ENCODE assay signal across 8 cellular contexts in genomic region chr6:33248643-33248931, GRCh38. TPM values are rescaled to one million over a fixed set of nuclear protein-coding genes. Genes with fewer than 3 reads are reported as not detected.
DNase-seq lines count a peak whose midpoint lies in the region; ATAC-seq and TF ChIP-seq lines count a peak whose summit lies in the region.

No MANE protein-coding gene starts in this region.

- 0% methylated on average over 18 of the region's 18 CpGs for whole genome bisulfite sequencing in prostate gland

- peak; percentile 8 for ATAC-seq in activated CD8-positive, alpha-beta memory T cell treated with anti-CD3 and anti-CD28 coated beads, Interleukin-2, amount 10 ng/mL, durations not matched to agents 7 days and 5 days
- peak; percentile 4 for ATAC-seq in activated B cell treated with CpG ODN at 0.5 μM for 24 hours (ENCODE audit: low read depth)

- peaks cover 21% of the 10 kb centered on the region for H3K36me3 Mint-ChIP-seq in activated CD8-positive, alpha-beta memory T cell treated with anti-CD3 and anti-CD28 coated beads, Interleukin-2, amount 10 ng/mL, durations not matched to agents 7 days and 5 days
- H3K36me3 Mint-ChIP-seq in activated B cell treated with CpG ODN at 0.5 μM for 24 hours (ENCODE audit: low read depth) = peaks cover 24% of the 10 kb centered on the region
- H3K36me3 Mint-ChIP-seq in glutamatergic neuron (ENCODE audit: unreplicated experiment) = no peaks in the 10 kb centered on the region

- H3K9me3 ChIP-seq in HUES6 (ENCODE audit: control insufficient read depth, insufficient read depth, low read depth, low read length) (no peaks in the 10 kb centered on the region), prostate gland (no peaks in the 10 kb centered on the region)

- POLR2A ChIA-PET in activated B cell treated with CpG ODN at 0.5 μM for 24 hours (lab: Charles Lee) = interaction anchor here (0.6 to 5.5 kb wide), 27 partner anchors 10 to 1059 kb away, joined by 3 to 55 read pairs (median 10); partner anchors contain the start of genes B3GALT4, HLA-DPA1, HLA-DPB1 and HSD17B8

- H3K27ac Mint-ChIP-seq in activated CD8-positive, alpha-beta memory T cell treated with anti-CD3 and anti-CD28 coated beads, Interleukin-2, amount 10 ng/mL, durations not matched to agents 7 days and 5 days = peak overlapping the region; percentile 94
- peak overlapping the region; percentile 91 for H3K27ac Mint-ChIP-seq in activated B cell treated with CpG ODN at 0.5 μM for 24 hours
- peak overlapping the region; percentile 79 for H3K27ac Mint-ChIP-seq in glutamatergic neuron (ENCODE audit: unreplicated experiment)

- peak overlapping the region; percentile 21 for H3K9ac ChIP-seq in HUES6 (ENCODE audit: low read length)

- intact Hi-C loops in activated B cell treated with CpG ODN at 0.5 μM for 24 hours (cut with micrococcal nuclease) (loop anchor here (1.0 to 2.0 kb wide), 8 partner anchors 40 to 364 kb away; partner anchors contain the start of genes PFDN6 and WDR46), prostate gland (cut with DNase I) (loop anchor here (1.0 to 10.0 kb wide), 4 partner anchors 48 to 234 kb away; partner anchors contain the start of genes RXRB and SLC39A7)

- H3K27me3 Mint-ChIP-seq in activated CD8-positive, alpha-beta memory T cell treated with anti-CD3 and anti-CD28 coated beads, Interleukin-2, amount 10 ng/mL, durations not matched to agents 7 days and 5 days = peaks cover 11% of the 10 kb centered on the region
- H3K27me3 Mint-ChIP-seq in activated B cell treated with CpG ODN at 0.5 μM for 24 hours (no peaks in the 10 kb centered on the region), glutamatergic neuron (ENCODE audit: unreplicated experiment) (peaks cover 10% of the 10 kb centered on the region)

- peak overlapping the region; percentile 75 for H3K4me3 ChIP-seq in HUES6 (ENCODE audit: low read depth, low read length)
- peak overlapping the region; percentile 41 to 44 for H3K4me3 ChIP-seq in prostate gland

- no peak for TF ChIP-seq POLR2A in prostate gland (IDR thresholded peaks at IDR 0.05)

- peak overlapping the region; percentile 90 for H3K4me3 Mint-ChIP-seq in activated CD8-positive, alpha-beta memory T cell treated with anti-CD3 and anti-CD28 coated beads, Interleukin-2, amount 10 ng/mL, durations not matched to agents 7 days and 5 days
- H3K4me3 Mint-ChIP-seq in activated B cell treated with CpG ODN at 0.5 μM for 24 hours (peak overlapping the region; percentile 91), glutamatergic neuron (ENCODE audit: unreplicated experiment) (peak overlapping the region; percentile 97)

- H3K27me3 ChIP-seq in HUES6 (ENCODE audit: control insufficient read depth, insufficient read depth, low read length) = peaks cover 28% of the 10 kb centered on the region
- no peaks in the 10 kb centered on the region for H3K27me3 ChIP-seq in prostate gland (replicated peaks; ENCODE audit: insufficient read depth)

- TF ChIP-seq CTCF in activated B cell treated with CpG ODN at 0.5 μM for 24 hours (IDR thresholded peaks at IDR 0.05) (no peak), glutamatergic neuron (IDR thresholded peaks at IDR 0.05; ENCODE audit: partially characterized antibody, unreplicated experiment) (peak; percentile 68), prostate gland (IDR thresholded peaks at IDR 0.05) (no peak)

- CTCF ChIA-PET in activated CD8-positive, alpha-beta memory T cell treated with anti-CD3 and anti-CD28 coated beads, Interleukin-2, amount 10 ng/mL, durations not matched to agents 7 days and 5 days (lab: Charles Lee) = interaction anchor here (0.8 to 6.2 kb wide), 44 partner anchors 8 to 410 kb away, joined by 3 to 108 read pairs (median 6); partner anchors contain the start of genes B3GALT4, HLA-DMA, HLA-DPA1 and HLA-DPB1
- CTCF ChIA-PET in activated B cell treated with CpG ODN at 0.5 μM for 24 hours (lab: Charles Lee) = interaction anchor here (0.8 to 2.5 kb wide), 30 partner anchors 20 to 354 kb away, joined by 3 to 29 read pairs (median 5); partner anchors contain the start of genes B3GALT4, RING1, RPS18 and VPS52

- H3K36me3 ChIP-seq in HUES6 (ENCODE audit: control insufficient read depth, insufficient read depth, low read length) (peaks cover 9% of the 10 kb centered on the region; the same call in 1 of the 2 replicates), prostate gland (no peaks in the 10 kb centered on the region)

- DNase-seq in activated CD8-positive, alpha-beta memory T cell treated with anti-CD3 and anti-CD28 coated beads, Interleukin-2, amount 10 ng/mL, durations not matched to agents 7 days and 5 days = peak; percentile 66
- no peak for DNase-seq in activated CD8-positive, alpha-beta memory T cell treated with anti-CD3 and anti-CD28 coated beads, Interleukin-2, amount 50 U/mL, for 4 hours
- DNase-seq in activated B cell treated with CpG ODN at 0.5 μM for 24 hours (no peak), glutamatergic neuron (no peak), prostate gland (ENCODE audit: low spot score) (no peak), NCI-H1436 treated with DMSO at 0.1 percent for 48 hours (lab: John Stamatoyannopoulos, UW) (no peak), iPS-NIHi11 (ENCODE audit: low spot score) (no peak)

- no peak overlapping the region for H3K27ac ChIP-seq in HUES6 (ENCODE audit: low read depth, low read length)
- H3K27ac ChIP-seq in prostate gland = peak overlapping the region; percentile 88 to 91

- no peaks in the 10 kb centered on the region for H3K9me3 Mint-ChIP-seq in activated CD8-positive, alpha-beta memory T cell treated with anti-CD3 and anti-CD28 coated beads, Interleukin-2, amount 10 ng/mL, durations not matched to agents 7 days and 5 days (ENCODE audit: low read depth)
- H3K9me3 Mint-ChIP-seq in activated B cell treated with CpG ODN at 0.5 μM for 24 hours (no peaks in the 10 kb centered on the region), glutamatergic neuron (ENCODE audit: unreplicated experiment) (peaks cover 3% of the 10 kb centered on the region)

- H3K4me1 ChIP-seq in HUES6 (ENCODE audit: control insufficient read depth, insufficient read depth, low read length) = peaks cover 15% of the 10 kb centered on the region
- H3K4me1 ChIP-seq in prostate gland (replicated peaks) = no peaks in the 10 kb centered on the region

- peaks cover 37% of the 10 kb centered on the region for H3K4me1 Mint-ChIP-seq in activated CD8-positive, alpha-beta memory T cell treated with anti-CD3 and anti-CD28 coated beads, Interleukin-2, amount 10 ng/mL, durations not matched to agents 7 days and 5 days
- H3K4me1 Mint-ChIP-seq in activated B cell treated with CpG ODN at 0.5 μM for 24 hours (peaks cover 28% of the 10 kb centered on the region), glutamatergic neuron (ENCODE audit: low read depth, unreplicated experiment) (peaks cover 18% of the 10 kb centered on the region)

RNA-seq across cellular contexts. Expression of gene VPS52, which starts 23.1 kb away (rescaled TPM):
- total RNA-seq in activated CD8-positive, alpha-beta memory T cell treated with anti-CD3 and anti-CD28 coated beads, Interleukin-2, amount 10 ng/mL, durations not matched to agents 7 days and 5 days = 10 to 100 TPM; 60.6 to 63.3 TPM
- total RNA-seq in activated B cell treated with CpG ODN at 0.5 μM for 24 hours (82.0 and 97.2 TPM in 2 replicates), glutamatergic neuron (ENCODE audit: unreplicated experiment) (50.9 TPM), prostate gland (10 to 100 TPM; 42.2 to 55.0 TPM)

RNA-seq across cellular contexts. Expression of gene RPS18, which starts 23.3 kb away (rescaled TPM):
- total RNA-seq in activated CD8-positive, alpha-beta memory T cell treated with anti-CD3 and anti-CD28 coated beads, Interleukin-2, amount 10 ng/mL, durations not matched to agents 7 days and 5 days = 1,000 to 10,000 TPM; 2,808 to 3,161 TPM
- total RNA-seq in activated B cell treated with CpG ODN at 0.5 μM for 24 hours (4,710 and 5,877 TPM in 2 replicates), glutamatergic neuron (ENCODE audit: unreplicated experiment) (1,024 TPM), prostate gland (1,000 to 10,000 TPM; 1,990 to 4,594 TPM)

RNA-seq across cellular contexts. Expression of gene B3GALT4, which starts 28.3 kb away (rescaled TPM):
- 10 to 100 TPM; 14.0 to 20.5 TPM for total RNA-seq in activated CD8-positive, alpha-beta memory T cell treated with anti-CD3 and anti-CD28 coated beads, Interleukin-2, amount 10 ng/mL, durations not matched to agents 7 days and 5 days
- total RNA-seq in activated B cell treated with CpG ODN at 0.5 μM for 24 hours (19.1 and 19.4 TPM in 2 replicates), glutamatergic neuron (ENCODE audit: unreplicated experiment) (8.6 TPM), prostate gland (10 to 100 TPM; 15.8 to 21.4 TPM)

RNA-seq across cellular contexts. Expression of gene RING1, which starts 40.3 kb away (rescaled TPM):
- total RNA-seq in activated CD8-positive, alpha-beta memory T cell treated with anti-CD3 and anti-CD28 coated beads, Interleukin-2, amount 10 ng/mL, durations not matched to agents 7 days and 5 days = 10 to 100 TPM; 32.6 to 37.8 TPM
- total RNA-seq in activated B cell treated with CpG ODN at 0.5 μM for 24 hours (41.7 and 43.8 TPM in 2 replicates), glutamatergic neuron (ENCODE audit: unreplicated experiment) (37.3 TPM), prostate gland (10 to 100 TPM; 23.9 to 30.8 TPM)

RNA-seq across cellular contexts. Expression of gene WDR46, which starts 40.5 kb away (rescaled TPM):
- 10 to 100 TPM; 61.5 to 78.4 TPM for total RNA-seq in activated CD8-positive, alpha-beta memory T cell treated with anti-CD3 and anti-CD28 coated beads, Interleukin-2, amount 10 ng/mL, durations not matched to agents 7 days and 5 days
- 114 and 117 TPM in 2 replicates for total RNA-seq in activated B cell treated with CpG ODN at 0.5 μM for 24 hours
- 48.3 TPM for total RNA-seq in glutamatergic neuron (ENCODE audit: unreplicated experiment)
- 10 to 100 TPM; 41.3 to 47.2 TPM for total RNA-seq in prostate gland
